Comparison of ENCODE assay signal across 2 cellular contexts in the genomic region with DNA sequence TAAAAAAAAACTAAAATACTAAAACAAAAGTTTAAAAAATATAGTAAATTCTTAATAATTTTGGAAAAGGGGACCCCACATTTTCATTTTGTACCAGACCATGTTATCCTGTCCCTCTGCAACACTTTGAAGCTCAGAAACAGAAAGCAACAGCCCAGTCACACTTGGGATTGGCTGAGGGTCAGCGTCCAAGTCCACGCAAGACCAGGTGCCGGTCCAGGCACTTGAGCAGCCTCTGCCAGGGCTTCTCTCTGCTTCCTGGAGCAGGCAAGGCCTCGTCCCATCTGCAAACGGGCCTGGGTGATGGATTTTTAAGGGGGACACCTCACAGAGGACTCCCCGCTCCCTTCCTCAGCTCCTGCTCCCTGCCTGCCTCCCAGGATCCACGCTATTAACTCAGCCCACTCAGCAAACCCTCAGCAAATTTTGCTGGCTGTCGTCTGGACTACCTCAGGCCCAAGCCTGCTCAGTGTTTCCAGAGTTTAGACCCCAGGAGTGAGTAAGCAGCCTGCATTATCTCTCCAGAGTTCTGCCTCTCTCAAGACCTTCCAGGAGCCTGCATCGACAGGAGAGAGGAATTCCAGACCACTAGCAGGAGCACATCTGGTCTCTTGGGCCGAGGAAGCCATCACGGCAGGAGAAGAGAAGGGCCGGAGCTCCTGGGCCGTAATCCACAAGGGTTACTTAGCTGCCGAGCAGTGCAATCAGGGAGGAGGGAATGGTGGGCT.
A peak's percentile ranks its signal among the peaks of the same experiment; 100 is the strongest.
TF ChIP-seq lines count a peak whose summit lies in the region.

No MANE protein-coding gene starts in this region.

TF ChIP-seq in GM23338, 12 proteins besides CTCF, POLR2A, EP300 and RAD21 (continues in another document):
- TF ChIP-seq JUNB (IDR thresholded peaks at IDR 0.05; ENCODE audit: unreplicated experiment) (no peak), NANOG (IDR thresholded peaks at IDR 0.05; ENCODE audit: borderline replicate concordance) (no peak), EZH2phosphoT487 (IDR thresholded peaks at IDR 0.05; ENCODE audit: unreplicated experiment) (no peak), CREB1 (CRISPR knock-in tag; IDR thresholded peaks at IDR 0.05; ENCODE audit: low read depth) (no peak), EZH2 (IDR thresholded peaks at IDR 0.05; ENCODE audit: low read depth, unreplicated experiment) (no peak), ZNF114 (CRISPR knock-in tag; IDR thresholded peaks at IDR 0.05) (no peak), ZNF462 (CRISPR knock-in tag; IDR thresholded peaks at IDR 0.05) (no peak), ZNF331 (CRISPR knock-in tag; IDR thresholded peaks at IDR 0.05; ENCODE audit: low read depth) (no peak)
- TF ChIP-seq, protein P1, sequence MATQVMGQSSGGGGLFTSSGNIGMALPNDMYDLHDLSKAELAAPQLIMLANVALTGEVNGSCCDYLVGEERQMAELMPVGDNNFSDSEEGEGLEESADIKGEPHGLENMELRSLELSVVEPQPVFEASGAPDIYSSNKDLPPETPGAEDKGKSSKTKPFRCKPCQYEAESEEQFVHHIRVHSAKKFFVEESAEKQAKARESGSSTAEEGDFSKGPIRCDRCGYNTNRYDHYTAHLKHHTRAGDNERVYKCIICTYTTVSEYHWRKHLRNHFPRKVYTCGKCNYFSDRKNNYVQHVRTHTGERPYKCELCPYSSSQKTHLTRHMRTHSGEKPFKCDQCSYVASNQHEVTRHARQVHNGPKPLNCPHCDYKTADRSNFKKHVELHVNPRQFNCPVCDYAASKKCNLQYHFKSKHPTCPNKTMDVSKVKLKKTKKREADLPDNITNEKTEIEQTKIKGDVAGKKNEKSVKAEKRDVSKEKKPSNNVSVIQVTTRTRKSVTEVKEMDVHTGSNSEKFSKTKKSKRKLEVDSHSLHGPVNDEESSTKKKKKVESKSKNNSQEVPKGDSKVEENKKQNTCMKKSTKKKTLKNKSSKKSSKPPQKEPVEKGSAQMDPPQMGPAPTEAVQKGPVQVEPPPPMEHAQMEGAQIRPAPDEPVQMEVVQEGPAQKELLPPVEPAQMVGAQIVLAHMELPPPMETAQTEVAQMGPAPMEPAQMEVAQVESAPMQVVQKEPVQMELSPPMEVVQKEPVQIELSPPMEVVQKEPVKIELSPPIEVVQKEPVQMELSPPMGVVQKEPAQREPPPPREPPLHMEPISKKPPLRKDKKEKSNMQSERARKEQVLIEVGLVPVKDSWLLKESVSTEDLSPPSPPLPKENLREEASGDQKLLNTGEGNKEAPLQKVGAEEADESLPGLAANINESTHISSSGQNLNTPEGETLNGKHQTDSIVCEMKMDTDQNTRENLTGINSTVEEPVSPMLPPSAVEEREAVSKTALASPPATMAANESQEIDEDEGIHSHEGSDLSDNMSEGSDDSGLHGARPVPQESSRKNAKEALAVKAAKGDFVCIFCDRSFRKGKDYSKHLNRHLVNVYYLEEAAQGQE (IDR thresholded peaks at IDR 0.05; ENCODE audit: unreplicated experiment): no peak

TF ChIP-seq in K562, 482 proteins besides CTCF, POLR2A, EP300 and RAD21:
- TF ChIP-seq MAFK (IDR thresholded peaks at IDR 0.05; ENCODE audit: low read length): no peak
- TF ChIP-seq ZNF445 (CRISPR knock-in tag; IDR thresholded peaks at IDR 0.05; ENCODE audit: low read depth): no peak
- TF ChIP-seq TAF15 (IDR thresholded peaks at IDR 0.05; ENCODE audit: low read depth, low read length): no peak
- TF ChIP-seq RBM39 (optimal IDR thresholded peaks at IDR 0.05; ENCODE audit: low read depth, low read length): no peak
- no peak for TF ChIP-seq ZNF717 (CRISPR knock-in tag; IDR thresholded peaks at IDR 0.05)
- TF ChIP-seq, protein P2, sequence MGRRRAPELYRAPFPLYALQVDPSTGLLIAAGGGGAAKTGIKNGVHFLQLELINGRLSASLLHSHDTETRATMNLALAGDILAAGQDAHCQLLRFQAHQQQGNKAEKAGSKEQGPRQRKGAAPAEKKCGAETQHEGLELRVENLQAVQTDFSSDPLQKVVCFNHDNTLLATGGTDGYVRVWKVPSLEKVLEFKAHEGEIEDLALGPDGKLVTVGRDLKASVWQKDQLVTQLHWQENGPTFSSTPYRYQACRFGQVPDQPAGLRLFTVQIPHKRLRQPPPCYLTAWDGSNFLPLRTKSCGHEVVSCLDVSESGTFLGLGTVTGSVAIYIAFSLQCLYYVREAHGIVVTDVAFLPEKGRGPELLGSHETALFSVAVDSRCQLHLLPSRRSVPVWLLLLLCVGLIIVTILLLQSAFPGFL (CRISPR knock-in tag; IDR thresholded peaks at IDR 0.05): 0 out of 2 replicates have a peak, but pooled peaks have one; percentile 31
